Comparison of ENCODE assay signal across 10 cellular contexts in the genomic region with DNA sequence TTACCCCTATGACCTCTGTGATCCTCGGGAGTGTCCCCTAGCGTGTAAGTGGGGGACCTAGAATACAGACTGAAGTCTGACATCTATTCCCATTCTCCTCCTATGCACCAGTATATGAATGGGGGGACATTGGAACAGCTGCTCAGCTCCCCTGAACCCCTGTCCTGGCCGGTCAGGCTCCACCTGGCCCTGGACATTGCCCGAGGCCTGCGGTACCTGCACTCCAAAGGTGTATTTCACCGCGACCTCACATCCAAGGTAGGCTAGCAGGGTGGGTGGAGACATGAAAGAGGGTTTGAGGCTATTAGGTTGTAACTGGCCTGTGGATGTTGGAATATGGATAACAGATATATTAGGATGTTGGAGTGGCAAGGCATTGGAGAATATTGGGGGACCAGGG. TPM values are rescaled to one million over a fixed set of nuclear protein-coding genes. Genes with fewer than 3 reads are reported as not detected.
A peak's percentile ranks its signal among the peaks of the same experiment; 100 is the strongest.
DNase-seq lines count a peak whose midpoint lies in the region; TF ChIP-seq lines count a peak whose summit lies in the region.
"Had no signal": no experiment of that assay in that cellular context is flagged by ENCODE, and none has a peak within 500 bp of the region (broad histone marks: within the 10 kb centered on the region; RNA-seq: fewer than 3 reads in every experiment).

No MANE protein-coding gene starts in this region.

- no peak for DNase-seq in GM23248
- DNase-seq in OCI-LY7 (ENCODE audit: low spot score) = no peak
- no peak for DNase-seq in endodermal cell
- no peak for DNase-seq in trophoblast cell
- no peak for DNase-seq in NCI-H2107 treated with DMSO at 0.1 percent for 48 hours (lab: John Stamatoyannopoulos, UW; ENCODE audit: unreplicated experiment)
- no peak for DNase-seq in MV-4-11 (lab: John Stamatoyannopoulos, UW)
- DNase-seq in putamen (ENCODE audit: low spot score) = no peak
- DNase-seq: colonic mucosa; stimulated activated naive CD4-positive, alpha-beta T cell treated with Interleukin-2 at 50 U/mL for 16 hours had no signal

- no peak overlapping the region for H2BK5ac ChIP-seq in trophoblast cell (ENCODE audit: low read depth, low read length, poor library complexity)

- CTCF ChIA-PET in OCI-LY7 (lab: Charles Lee; ENCODE audit: unreplicated experiment) = no interaction called here

- no peaks in the 10 kb centered on the region for H3K9me3 Mint-ChIP-seq in endodermal cell

- H3K4ac ChIP-seq in trophoblast cell (ENCODE audit: low read depth, low read length) = no peak overlapping the region

- peaks cover 21% of the 10 kb centered on the region for H3F3A ChIP-seq in GM23248 (ENCODE audit: insufficient read depth)

- H3K4me3 ChIP-seq in GM23248 (peak overlapping the region; percentile 75), OCI-LY7 (ENCODE audit: low read depth, low read length, poor library complexity, severe bottlenecking) (peak overlapping the region; percentile 77), endodermal cell (ENCODE audit: low read length) (peak overlapping the region; percentile 94), trophoblast cell (ENCODE audit: low read depth, low read length) (no peak overlapping the region)

- H3K23ac ChIP-seq in trophoblast cell (ENCODE audit: low read length) = peak overlapping the region; percentile 77

- H4K8ac ChIP-seq in trophoblast cell (ENCODE audit: low read depth, low read length) = no peak overlapping the region

- H2AK5ac ChIP-seq in trophoblast cell (ENCODE audit: low read length) = no peak overlapping the region

- H3K36me3 ChIP-seq in GM23248 (ENCODE audit: low read depth) (peaks cover 7% of the 10 kb centered on the region; the same call in 1 of the 2 replicates), OCI-LY7 (ENCODE audit: insufficient read depth, low read length) (peaks cover 48% of the 10 kb centered on the region), endodermal cell (ENCODE audit: control insufficient read depth, insufficient read depth, low read length) (peaks cover 14% of the 10 kb centered on the region), trophoblast cell (ENCODE audit: control insufficient read depth in 1 of 2, insufficient read depth in 2 of 2, low read length in 2 of 2) (peaks cover 29 to 36% of the 10 kb centered on the region in 2 experiments)
- H3K36me3 ChIP-seq: colonic mucosa had no signal

- H4K20me1 ChIP-seq in GM23248 (ENCODE audit: insufficient read depth) = no peaks in the 10 kb centered on the region
- no peaks in the 10 kb centered on the region for H4K20me1 ChIP-seq in OCI-LY7 (ENCODE audit: insufficient read depth, low read length)

- H3K9me2 ChIP-seq in GM23248 (ENCODE audit: insufficient read depth) = no peaks in the 10 kb centered on the region
- no peaks in the 10 kb centered on the region for H3K9me2 ChIP-seq in OCI-LY7 (ENCODE audit: insufficient read depth, low read length)

- H3K27ac ChIP-seq in GM23248 (no peak overlapping the region), OCI-LY7 (ENCODE audit: low read depth, low read length, poor library complexity, severe bottlenecking) (no peak overlapping the region), endodermal cell (ENCODE audit: low read depth, low read length) (no peak overlapping the region), trophoblast cell (ENCODE audit: low read depth, low read length) (no peak overlapping the region)
- H3K27ac ChIP-seq: colonic mucosa had no signal

- peaks cover 18% of the 10 kb centered on the region for H3K36me3 Mint-ChIP-seq in endodermal cell (ENCODE audit: low read depth)

- no peak overlapping the region for H2BK120ac ChIP-seq in trophoblast cell (ENCODE audit: insufficient read depth, low read length, poor library complexity)

- H3K4me1 ChIP-seq in GM23248 (ENCODE audit: insufficient read depth) (peaks cover 15% of the 10 kb centered on the region), OCI-LY7 (ENCODE audit: insufficient read depth, low read length, poor library complexity, severe bottlenecking) (peaks cover 30% of the 10 kb centered on the region), endodermal cell (ENCODE audit: control insufficient read depth, insufficient read depth, low read length) (peaks cover 6% of the 10 kb centered on the region), trophoblast cell (ENCODE audit: control insufficient read depth in 1 of 2, insufficient read depth in 2 of 2, low read length in 2 of 2) (peaks cover 11 to 16% of the 10 kb centered on the region in 2 experiments)

- in situ Hi-C loops in GM23248 (cut with MboI) = loop anchor here (25.0 kb wide), 1 partner anchor 106 kb away; no protein-coding TSS in a partner anchor

- H3K27ac Mint-ChIP-seq in endodermal cell = no peak overlapping the region

- no peak overlapping the region for H2BK12ac ChIP-seq in trophoblast cell (ENCODE audit: low read length)

- POLR2A ChIA-PET in OCI-LY7 (lab: Charles Lee) = no interaction called here

- H4K91ac ChIP-seq in trophoblast cell (ENCODE audit: low read depth, low read length) = no peak overlapping the region

- H3K9me3 ChIP-seq in GM23248 (ENCODE audit: low read depth) (no peaks in the 10 kb centered on the region), OCI-LY7 (ENCODE audit: low read length) (no peaks in the 10 kb centered on the region), endodermal cell (ENCODE audit: control insufficient read depth, low read length) (no peaks in the 10 kb centered on the region), trophoblast cell (ENCODE audit: insufficient read depth, low read depth, low read length) (peaks cover 1% of the 10 kb centered on the region)
- H3K9me3 ChIP-seq: colonic mucosa had no signal

- H3K4me1 Mint-ChIP-seq in endodermal cell = peaks cover 5% of the 10 kb centered on the region

- H3K4me3 Mint-ChIP-seq in endodermal cell = peak overlapping the region; percentile 81

- no TSS peak for BruUV-seq in OCI-LY7 (replicated peaks; lab: Mats Ljungman, UMichigan)

- peaks cover 9% of the 10 kb centered on the region for H3K79me1 ChIP-seq in trophoblast cell (ENCODE audit: low read length)

- H3K79me2 ChIP-seq in GM23248 (ENCODE audit: insufficient read depth) = peaks cover 25% of the 10 kb centered on the region
- H3K79me2 ChIP-seq in OCI-LY7 (ENCODE audit: insufficient read depth, low read depth, low read length) = peaks cover 15% of the 10 kb centered on the region
- peaks cover 5% of the 10 kb centered on the region for H3K79me2 ChIP-seq in trophoblast cell (ENCODE audit: control insufficient read depth, insufficient read depth, low read length, poor library complexity)

- 86 to 89% methylated on average over 7 of the region's 7 CpGs for WGBS in GM23248 (ENCODE audit: low coverage in 1 of 2, low lambda C conversion rate in 2 of 2, missing lambda C conversion rate in 2 of 2), 2 experiments
- 96 to 100% methylated on average over 1 to 7 of the region's 7 CpGs for WGBS in endodermal cell (ENCODE audit: insufficient coverage in 1 of 2, insufficient read length in 1 of 2), 2 experiments
- no CpG with 5 or more reads among the region's 7 CpGs for WGBS in trophoblast cell (ENCODE audit: extremely low coverage, insufficient coverage, insufficient read length)

- no peak overlapping the region for H3K14ac ChIP-seq in trophoblast cell (ENCODE audit: low read length)

- peak overlapping the region; percentile 43 for H3K18ac ChIP-seq in trophoblast cell (ENCODE audit: low read length)

- H3K27me3 ChIP-seq in GM23248 (replicated peaks; ENCODE audit: insufficient read depth) (no peaks in the 10 kb centered on the region), endodermal cell (ENCODE audit: control insufficient read depth, insufficient read depth, low read length, poor library complexity, severe bottlenecking) (no peaks in the 10 kb centered on the region), trophoblast cell (ENCODE audit: insufficient read depth, low read length) (no peaks in the 10 kb centered on the region)
- H3K27me3 ChIP-seq: colonic mucosa had no signal

- intact Hi-C loops in OCI-LY7 (cut with micrococcal nuclease; ENCODE audit: unreplicated experiment) = loop anchor here (10.0 kb wide), 1 partner anchor 532 kb away; a partner anchor contains a TSS

- TF ChIP-seq CTCF in OCI-LY7 (conservative IDR thresholded peaks at IDR 0.05; ENCODE audit: low read length) (no peak), endodermal cell (conservative IDR thresholded peaks at IDR 0.05) (no peak)

- no peak overlapping the region for H4K12ac ChIP-seq in trophoblast cell (ENCODE audit: low read depth, low read length)

- H3K27me3 Mint-ChIP-seq in endodermal cell (ENCODE audit: insufficient read depth) = peaks cover 2% of the 10 kb centered on the region

- peak overlapping the region; percentile 89 for H3K4me2 ChIP-seq in GM23248 (ENCODE audit: unreplicated experiment)
- peak overlapping the region; percentile 95 for H3K4me2 ChIP-seq in OCI-LY7 (ENCODE audit: low read length)
- peak overlapping the region; percentile 28 for H3K4me2 ChIP-seq in trophoblast cell (ENCODE audit: low read length)

- H3K9ac ChIP-seq in GM23248 (peak overlapping the region; percentile 76), endodermal cell (ENCODE audit: extremely low read depth, low read length, poor library complexity, severe bottlenecking) (no peak overlapping the region), trophoblast cell (ENCODE audit: low read length) (peak overlapping the region; percentile 20)

- no peak overlapping the region for H2AFZ ChIP-seq in GM23248
- H2AFZ ChIP-seq in OCI-LY7 (ENCODE audit: low read length) = no peak overlapping the region
- no peak overlapping the region for H2AFZ ChIP-seq in trophoblast cell (ENCODE audit: insufficient read depth, low read length, poor library complexity)

RNA-seq across cellular contexts. Expression of a gene that starts 1.7 kb away (rescaled TPM):
- 21.6 and 33.0 TPM in 2 replicates for total RNA-seq in GM23248 (2014; rRNA removed; shearing (Covaris generic))
- 14.1 and 14.9 TPM in 2 replicates for polyA plus RNA-seq in GM23248 (2016; fragmentation: Nextera tagmentation; extraction: Ambion mirVana)
- 15.0 and 18.3 TPM in 2 replicates for total RNA-seq in OCI-LY7 (2014; rRNA removed; shearing (Covaris generic))
- total RNA-seq in OCI-LY7 (2022) (36.9 and 42.2 TPM in 2 replicates), endodermal cell (10 to 100 TPM; 30.7 to 35.2 TPM)
- polyA plus RNA-seq in endodermal cell (2013, experiment 1 of 2) = 25.5 TPM
- 21.3 TPM for polyA plus RNA-seq in endodermal cell (2013, experiment 2 of 2)
- 29.2 and 29.7 TPM in 2 replicates for polyA plus RNA-seq in trophoblast cell (2013)

RNA-seq across cellular contexts. Expression of a gene that starts 11.5 kb away (rescaled TPM):
- 3.9 TPM in 1 of 2 replicates, not detected in the other for total RNA-seq in GM23248 (2014; rRNA removed; shearing (Covaris generic))
- 1.6 and 1.9 TPM in 2 replicates for polyA plus RNA-seq in GM23248 (2016; fragmentation: Nextera tagmentation; extraction: Ambion mirVana)
- 91.4 and 107 TPM in 2 replicates for total RNA-seq in OCI-LY7 (2014; rRNA removed; shearing (Covaris generic))
- total RNA-seq in OCI-LY7 (2022) = 63.0 and 67.6 TPM in 2 replicates
- 1 to 10 TPM; 2.4 to 6.9 TPM for total RNA-seq in endodermal cell
- polyA plus RNA-seq in endodermal cell (2013, experiment 1 of 2) = 6.3 TPM
- 5.0 TPM for polyA plus RNA-seq in endodermal cell (2013, experiment 2 of 2)
- polyA plus RNA-seq in trophoblast cell (2013) = 2.1 TPM in 2 replicates

RNA-seq across cellular contexts. Expression of a gene that starts 44.0 kb away (rescaled TPM):
- total RNA-seq in GM23248 (2014; rRNA removed; shearing (Covaris generic)) = not detected in 2 replicates
- 0.58 TPM in 1 of 2 replicates, not detected in the other for polyA plus RNA-seq in GM23248 (2016; fragmentation: Nextera tagmentation; extraction: Ambion mirVana)
- 176 and 210 TPM in 2 replicates for total RNA-seq in OCI-LY7 (2014; rRNA removed; shearing (Covaris generic))
- total RNA-seq in OCI-LY7 (2022) = 93.0 and 121 TPM in 2 replicates
- total RNA-seq in endodermal cell = under 1 TPM in 1 of 2 donors, not detected in 1; 0.22 TPM
- polyA plus RNA-seq in endodermal cell (2013, experiment 1 of 2) = 0.32 TPM
- not detected for polyA plus RNA-seq in endodermal cell (2013, experiment 2 of 2)
- polyA plus RNA-seq in trophoblast cell (2013) = 0.06 TPM in 1 of 2 replicates, not detected in the other
- total RNA-seq: M059J had no signal

RNA-seq across cellular contexts. Expression of a gene that starts 51.1 kb away (rescaled TPM):
- total RNA-seq in GM23248 (2014; rRNA removed; shearing (Covaris generic)) = 14,230 and 20,944 TPM in 2 replicates
- polyA plus RNA-seq in GM23248 (2016; fragmentation: Nextera tagmentation; extraction: Ambion mirVana) = not detected in 2 replicates
- total RNA-seq in OCI-LY7 (2014; rRNA removed; shearing (Covaris generic)) = 21,739 and 26,575 TPM in 2 replicates
- total RNA-seq in OCI-LY7 (2022) (4,033 and 12,624 TPM in 2 replicates), endodermal cell (over 10,000 TPM; 17,358 to 20,060 TPM)
- 4,324 TPM for polyA plus RNA-seq in endodermal cell (2013, experiment 1 of 2)
- polyA plus RNA-seq in endodermal cell (2013, experiment 2 of 2) = 7,111 TPM
- 3.3 and 5.7 TPM in 2 replicates for polyA plus RNA-seq in trophoblast cell (2013)

RNA-seq across cellular contexts. Expression of a gene that starts 51.4 kb away (rescaled TPM):
- 20.5 and 28.6 TPM in 2 replicates for total RNA-seq in GM23248 (2014; rRNA removed; shearing (Covaris generic))
- polyA plus RNA-seq in GM23248 (2016; fragmentation: Nextera tagmentation; extraction: Ambion mirVana) = 52.8 and 55.7 TPM in 2 replicates
- 16.5 and 20.3 TPM in 2 replicates for total RNA-seq in OCI-LY7 (2014; rRNA removed; shearing (Covaris generic))
- total RNA-seq in OCI-LY7 (2022) = 10.0 and 11.4 TPM in 2 replicates
- total RNA-seq in endodermal cell = 10 to 100 TPM; 10.6 to 15.3 TPM
- polyA plus RNA-seq in endodermal cell (2013, experiment 1 of 2) = 14.7 TPM
- polyA plus RNA-seq in endodermal cell (2013, experiment 2 of 2) = 17.7 TPM
- 10.1 and 10.2 TPM in 2 replicates for polyA plus RNA-seq in trophoblast cell (2013)

Comparison
In these comparisons a context has a peak if more than half of its experiments do, and no peak if none do; other contexts are left out.
1. H3K4me2 ChIP-seq: peak in every context shown above with its lines; median percentile 95 in OCI-LY7; 89 in GM23248; 28 in trophoblast cell.
2. RNA of a gene that starts 11.5 kb away (total RNA-seq): 63.0 to 107 TPM in OCI-LY7; 2.4 to 6.9 TPM in endodermal cell and 3.9 TPM in GM23248; every median in the first group is over 4 times any median in the second.
3. RNA of a gene that starts 44.0 kb away (total RNA-seq): 93.0 to 210 TPM in OCI-LY7; 0.22 TPM in endodermal cell and not detected in GM23248; every median in the first group is over 10 times any median in the second.